22 cellular contexts compared by ENCODE assay signal in the genomic region with DNA sequence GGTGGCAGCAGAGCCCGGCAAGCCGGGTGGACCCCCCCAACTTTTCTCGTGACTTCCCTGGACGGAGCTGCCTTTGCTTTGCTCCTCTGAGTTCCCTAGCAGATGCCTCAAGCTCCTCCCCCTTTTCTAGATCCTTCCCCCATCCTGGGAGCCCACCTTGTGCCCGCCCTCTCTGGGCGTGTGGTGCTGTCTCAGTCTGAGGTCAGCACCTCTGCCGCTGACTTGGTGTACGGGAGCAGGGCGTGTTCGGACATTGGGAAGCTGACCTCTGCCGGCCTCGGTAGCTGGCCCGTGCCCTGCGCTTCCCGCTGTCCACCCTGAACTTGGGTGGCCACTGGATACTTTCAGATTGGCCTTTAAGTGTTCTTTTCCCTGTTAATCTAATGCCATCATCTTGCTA. TPM values are rescaled to one million over a fixed set of nuclear protein-coding genes. Genes with fewer than 3 reads are reported as not detected.
DNase-seq lines count a peak whose midpoint lies in the region; ATAC-seq and TF ChIP-seq lines count a peak whose summit lies in the region.
"Had no signal": no experiment of that assay in that cellular context is flagged by ENCODE, and none has a peak within 500 bp of the region (broad histone marks: within the 10 kb centered on the region; RNA-seq: fewer than 3 reads in every experiment).

No MANE protein-coding gene starts in this region.

- H2AFZ ChIP-seq in GM23338 = no peak overlapping the region
- no peak overlapping the region for H2AFZ ChIP-seq in neuronal stem cell (ENCODE audit: low read length)

- H3K9me3 ChIP-seq in RWPE2 (ENCODE audit: severe bottlenecking) = no peaks in the 10 kb centered on the region
- H3K9me3 ChIP-seq in neuronal stem cell (replicated peaks in 1 of 2; ENCODE audit: control insufficient read depth in 2 of 2, insufficient read depth in 1 of 2, low read depth in 1 of 2, low read length in 2 of 2) = peaks cover 0 to 18% of the 10 kb centered on the region in 2 donors
- H3K9me3 ChIP-seq in CD8-positive, alpha-beta memory T cell (ENCODE audit: low read length) = no peaks in the 10 kb centered on the region
- H3K9me3 ChIP-seq: Caco-2, SJSA1 had no signal

- H3K4me1 Mint-ChIP-seq in GM23338 = peaks cover 29% of the 10 kb centered on the region
- no peaks in the 10 kb centered on the region for H3K4me1 Mint-ChIP-seq in CD8-positive, alpha-beta memory T cell
- no peaks in the 10 kb centered on the region for H3K4me1 Mint-ChIP-seq in stimulated activated effector memory CD8-positive, alpha-beta T cell treated with anti-CD3 and anti-CD28 coated beads, Interleukin-12 subunit alpha, Interleukin-12 subunit beta, amount 100 ng/mL, for 72 hours

- peak overlapping the region; percentile 18 for H3K9ac ChIP-seq in neuronal stem cell (ENCODE audit: low read depth, low read length, poor library complexity)

- no peak overlapping the region for H3K18ac ChIP-seq in neuronal stem cell (ENCODE audit: low read length)

- H3K27ac ChIP-seq in GM23338 (ENCODE audit: low read depth) (peak overlapping the region; percentile 61; the same call in 1 of the 2 replicates), RWPE2 (ENCODE audit: poor library complexity, severe bottlenecking) (no peak overlapping the region), layer of hippocampus (ENCODE audit: low read depth, low read length) (peak overlapping the region; percentile 3), neuronal stem cell (replicated peaks; ENCODE audit: low read length) (no peak overlapping the region)
- H3K27ac ChIP-seq in CD8-positive, alpha-beta memory T cell (ENCODE audit: low read depth, low read length) = no peak overlapping the region
- H3K27ac ChIP-seq: SJSA1 had no signal

- no peak overlapping the region for H3K23ac ChIP-seq in neuronal stem cell (ENCODE audit: low read depth, low read length, poor library complexity)

- peaks cover 44% of the 10 kb centered on the region for H3K79me2 ChIP-seq in GM23338 (replicated peaks; ENCODE audit: insufficient read depth)

- DNase-seq in GM23338 (ENCODE audit: low spot score) = no peak
- peak; percentile 33 for DNase-seq in RWPE2 (ENCODE audit: low spot score)
- DNase-seq in neuronal stem cell (ENCODE audit: low spot score) = no peak
- DNase-seq in CD8-positive, alpha-beta memory T cell = no peak
- DNase-seq in stimulated activated effector memory CD8-positive, alpha-beta T cell treated with anti-CD3 and anti-CD28 coated beads, Interleukin-12 subunit alpha, Interleukin-12 subunit beta, amount 100 ng/mL, for 72 hours (ENCODE audit: low spot score in 2 of 2) = no peak
- no peak for DNase-seq in NCI-H2227 treated with DMSO at 0.1 percent for 48 hours (lab: John Stamatoyannopoulos, UW)
- DNase-seq: Caco-2; CD4-positive, alpha-beta T cell; DMS 273 treated with DMSO at 0.1 percent for 48 hours; GOT3; Kasumi-1; NCI-H1694; NCI-H2081; NCI-H2171; NCI-H446; NCI-H526; OCI-M1 had no signal

- H2BK15ac ChIP-seq in neuronal stem cell (ENCODE audit: low read length) = no peak overlapping the region

- no peak overlapping the region for H3K14ac ChIP-seq in neuronal stem cell (ENCODE audit: low read length)

- H2BK5ac ChIP-seq in neuronal stem cell (ENCODE audit: low read length) = no peak overlapping the region

- H3K79me1 ChIP-seq in neuronal stem cell (ENCODE audit: low read depth, low read length) = no peaks in the 10 kb centered on the region

- no peak overlapping the region for H3K4me2 ChIP-seq in GM23338
- H3K4me2 ChIP-seq in neuronal stem cell (ENCODE audit: insufficient read depth, low read length, poor library complexity, severe bottlenecking) = no peak overlapping the region

- no peak overlapping the region for H3K4me3 Mint-ChIP-seq in GM23338
- no peak overlapping the region for H3K4me3 Mint-ChIP-seq in CD8-positive, alpha-beta memory T cell
- H3K4me3 Mint-ChIP-seq in stimulated activated effector memory CD8-positive, alpha-beta T cell treated with anti-CD3 and anti-CD28 coated beads, Interleukin-12 subunit alpha, Interleukin-12 subunit beta, amount 100 ng/mL, for 72 hours = no peak overlapping the region
- H3K4me3 Mint-ChIP-seq: CD4-positive, alpha-beta T cell had no signal

- no CpG with 5 or more reads among the region's 15 CpGs for WGBS in neuronal stem cell (ENCODE audit: extremely low coverage in 2 of 2, insufficient read length in 2 of 2, insufficient replicate concordance in 1 of 2), 2 donors

- peaks cover 8% of the 10 kb centered on the region; the same call in 1 of the 2 replicates for H4K20me1 ChIP-seq in GM23338 (replicated peaks; ENCODE audit: insufficient read depth)

- peak overlapping the region; percentile 51 for H3K27ac Mint-ChIP-seq in GM23338
- H3K27ac Mint-ChIP-seq in CD8-positive, alpha-beta memory T cell = peak overlapping the region in 1 of 8 donors; percentile 81
- H3K27ac Mint-ChIP-seq in stimulated activated effector memory CD8-positive, alpha-beta T cell treated with anti-CD3 and anti-CD28 coated beads, Interleukin-12 subunit alpha, Interleukin-12 subunit beta, amount 100 ng/mL, for 72 hours = no peak overlapping the region
- H3K27ac Mint-ChIP-seq: CD4-positive, alpha-beta T cell had no signal

- H3F3A ChIP-seq in GM23338 (replicated peaks; ENCODE audit: low read depth) = no peaks in the 10 kb centered on the region

- H3K9me3 Mint-ChIP-seq in GM23338 = no peaks in the 10 kb centered on the region; the same call in 2 of the 3 replicates
- H3K9me3 Mint-ChIP-seq in CD8-positive, alpha-beta memory T cell = no peaks in the 10 kb centered on the region
- H3K9me3 Mint-ChIP-seq in stimulated activated effector memory CD8-positive, alpha-beta T cell treated with anti-CD3 and anti-CD28 coated beads, Interleukin-12 subunit alpha, Interleukin-12 subunit beta, amount 100 ng/mL, for 72 hours = no peaks in the 10 kb centered on the region
- H3K9me3 Mint-ChIP-seq: CD4-positive, alpha-beta T cell had no signal

- H3K27me3 ChIP-seq in GM23338 (ENCODE audit: insufficient read depth) (no peaks in the 10 kb centered on the region), RWPE2 (ENCODE audit: insufficient read depth, poor library complexity, severe bottlenecking) (no peaks in the 10 kb centered on the region), layer of hippocampus (ENCODE audit: control insufficient read depth, insufficient read depth, low read length) (no peaks in the 10 kb centered on the region), neuronal stem cell (ENCODE audit: control insufficient read depth in 3 of 3, insufficient read depth in 3 of 3, low read depth in 1 of 3, low read length in 3 of 3) (no peaks in the 10 kb centered on the region)
- H3K27me3 ChIP-seq in CD8-positive, alpha-beta memory T cell (ENCODE audit: insufficient read depth, low read length, poor library complexity, severe bottlenecking) = no peaks in the 10 kb centered on the region
- H3K27me3 ChIP-seq: SJSA1 had no signal

- peaks cover 95% of the 10 kb centered on the region for H3K36me3 Mint-ChIP-seq in GM23338 (ENCODE audit: low read depth)
- H3K36me3 Mint-ChIP-seq in CD8-positive, alpha-beta memory T cell = peaks cover 26 to 67% (median 33%) of the 10 kb centered on the region in 3 donors
- H3K36me3 Mint-ChIP-seq in stimulated activated effector memory CD8-positive, alpha-beta T cell treated with anti-CD3 and anti-CD28 coated beads, Interleukin-12 subunit alpha, Interleukin-12 subunit beta, amount 100 ng/mL, for 72 hours = peaks cover 95% of the 10 kb centered on the region

- H3K36me3 ChIP-seq in GM23338 (ENCODE audit: insufficient read depth) (peaks cover 43% of the 10 kb centered on the region), RWPE2 (ENCODE audit: low read depth) (peaks cover 63% of the 10 kb centered on the region), neuronal stem cell (replicated peaks in 1 of 2; ENCODE audit: control insufficient read depth in 2 of 2, insufficient read depth in 2 of 2, low read length in 2 of 2) (peaks cover 25 to 89% of the 10 kb centered on the region in 2 donors)
- peaks cover 30% of the 10 kb centered on the region for H3K36me3 ChIP-seq in CD8-positive, alpha-beta memory T cell (ENCODE audit: insufficient read depth, low read length)

- POLR2A ChIA-PET in CD8-positive, alpha-beta memory T cell (lab: Charles Lee) = no interaction called here

- TF ChIP-seq CTCF in GM23338 (conservative IDR thresholded peaks at IDR 0.05; ENCODE audit: low read depth in 2 of 2) (no peak), RWPE2 (IDR thresholded peaks at IDR 0.05; ENCODE audit: poor library complexity, severe bottlenecking) (no peak)

- H3K9me2 ChIP-seq in GM23338 (ENCODE audit: insufficient read depth) = no peaks in the 10 kb centered on the region

- H3K27me3 Mint-ChIP-seq in GM23338 (ENCODE audit: insufficient read depth, low read depth, poor library complexity) = peaks cover 11% of the 10 kb centered on the region
- H3K27me3 Mint-ChIP-seq in CD8-positive, alpha-beta memory T cell = no peaks in the 10 kb centered on the region
- H3K27me3 Mint-ChIP-seq: CD4-positive, alpha-beta T cell had no signal

- no peak overlapping the region for H3K4ac ChIP-seq in neuronal stem cell (ENCODE audit: low read length)

- H2AK5ac ChIP-seq in neuronal stem cell (ENCODE audit: low read depth, low read length) = no peak overlapping the region

- CTCF ChIA-PET in CD8-positive, alpha-beta memory T cell (lab: Charles Lee) = no interaction called here

- H3K4me3 ChIP-seq in GM23338 = no peak overlapping the region
- no peak overlapping the region for H3K4me3 ChIP-seq in RWPE2 (ENCODE audit: severe bottlenecking)
- no peak overlapping the region for H3K4me3 ChIP-seq in neuronal stem cell (ENCODE audit: low read length in 2 of 2)
- no peak overlapping the region for H3K4me3 ChIP-seq in CD8-positive, alpha-beta memory T cell (ENCODE audit: low read length)
- H3K4me3 ChIP-seq: SJSA1 had no signal

- H2BK120ac ChIP-seq in neuronal stem cell (ENCODE audit: low read depth, low read length) = no peak overlapping the region

- ATAC-seq in GM23338 (peak; percentile 57), RWPE2 (ENCODE audit: low read depth) (no peak), GM21515 (IDR thresholded peaks at IDR 0.05; ENCODE audit: unreplicated experiment) (no peak)
- ATAC-seq in stimulated activated effector memory CD8-positive, alpha-beta T cell treated with anti-CD3 and anti-CD28 coated beads, Interleukin-12 subunit alpha, Interleukin-12 subunit beta, amount 100 ng/mL, for 72 hours = no peak
- ATAC-seq: Right ventricle myocardium inferior had no signal

- no peak overlapping the region for H4K8ac ChIP-seq in neuronal stem cell (ENCODE audit: low read depth, low read length)

- H2BK12ac ChIP-seq in neuronal stem cell (ENCODE audit: low read length) = no peak overlapping the region

- peaks cover 17% of the 10 kb centered on the region for H3K4me1 ChIP-seq in GM23338 (ENCODE audit: insufficient read depth)
- no peaks in the 10 kb centered on the region for H3K4me1 ChIP-seq in RWPE2 (ENCODE audit: insufficient read depth, poor library complexity, severe bottlenecking)
- H3K4me1 ChIP-seq in neuronal stem cell (ENCODE audit: control insufficient read depth in 2 of 2, insufficient read depth in 1 of 2, low read depth in 1 of 2, low read length in 2 of 2) = no peaks in the 10 kb centered on the region
- no peaks in the 10 kb centered on the region for H3K4me1 ChIP-seq in CD8-positive, alpha-beta memory T cell (ENCODE audit: insufficient read depth, low read length)
- H3K4me1 ChIP-seq: Caco-2, SJSA1 had no signal

- H4K91ac ChIP-seq in neuronal stem cell (ENCODE audit: low read depth, low read length, poor library complexity) = no peak overlapping the region

RNA-seq across cellular contexts. Expression of a gene that starts 19.6 kb away (rescaled TPM):
- 3.1 and 4.3 TPM in 2 replicates for total RNA-seq in GM23338 (2014; rRNA removed; shearing (Covaris generic))
- polyA plus RNA-seq in GM23338 (2016; fragmentation: Nextera tagmentation; extraction: Ambion mirVana) = 0.44 and 0.71 TPM in 2 replicates
- polyA plus RNA-seq in neuronal stem cell (2013, experiment 1 of 2) = 0.45 TPM
- polyA plus RNA-seq in neuronal stem cell (2013, experiment 2 of 2) = 0.46 TPM
- total RNA-seq in CD8-positive, alpha-beta memory T cell = not detected
- not detected for polyA plus RNA-seq in CD8-positive, alpha-beta memory T cell
- total RNA-seq: Caco-2; CD4-positive, alpha-beta T cell; MCF 10A; Right ventricle myocardium inferior had no signal

RNA-seq across cellular contexts. Expression of a gene that starts 19.7 kb away (rescaled TPM):
- total RNA-seq in GM23338 (2014; rRNA removed; shearing (Covaris generic)) = 68.9 and 80.3 TPM in 2 replicates
- 57.2 and 61.1 TPM in 2 replicates for polyA plus RNA-seq in GM23338 (2016; fragmentation: Nextera tagmentation; extraction: Ambion mirVana)
- 19.6 TPM for polyA plus RNA-seq in neuronal stem cell (2013, experiment 1 of 2)
- 19.6 TPM for polyA plus RNA-seq in neuronal stem cell (2013, experiment 2 of 2)
- 10 to 100 TPM; 64.8 to 70.5 TPM for total RNA-seq in CD8-positive, alpha-beta memory T cell
- 16.1 TPM for polyA plus RNA-seq in CD8-positive, alpha-beta memory T cell

RNA-seq across cellular contexts. Expression of a gene that starts 58.0 kb away (rescaled TPM):
- total RNA-seq in GM23338 (2014; rRNA removed; shearing (Covaris generic)) = 0.07 TPM in 1 of 2 replicates, not detected in the other
- polyA plus RNA-seq in GM23338 (2016; fragmentation: Nextera tagmentation; extraction: Ambion mirVana) = not detected in 2 replicates
- polyA plus RNA-seq in neuronal stem cell (2013, experiment 1 of 2) = 0.06 TPM
- polyA plus RNA-seq in neuronal stem cell (2013, experiment 2 of 2) = 0.07 TPM
- total RNA-seq in CD8-positive, alpha-beta memory T cell = not detected
- not detected for polyA plus RNA-seq in CD8-positive, alpha-beta memory T cell
- total RNA-seq: CD4-positive, alpha-beta T cell had no signal

Comparison
In these comparisons a context has a peak if more than half of its experiments do, and no peak if none do; other contexts are left out.
1. H3K27ac ChIP-seq: peak in GM23338 (single experiment) and layer of hippocampus (single experiment); none in RWPE2 (single experiment), neuronal stem cell (single experiment) and CD8-positive, alpha-beta memory T cell (single experiment).